In the genomic region with DNA sequence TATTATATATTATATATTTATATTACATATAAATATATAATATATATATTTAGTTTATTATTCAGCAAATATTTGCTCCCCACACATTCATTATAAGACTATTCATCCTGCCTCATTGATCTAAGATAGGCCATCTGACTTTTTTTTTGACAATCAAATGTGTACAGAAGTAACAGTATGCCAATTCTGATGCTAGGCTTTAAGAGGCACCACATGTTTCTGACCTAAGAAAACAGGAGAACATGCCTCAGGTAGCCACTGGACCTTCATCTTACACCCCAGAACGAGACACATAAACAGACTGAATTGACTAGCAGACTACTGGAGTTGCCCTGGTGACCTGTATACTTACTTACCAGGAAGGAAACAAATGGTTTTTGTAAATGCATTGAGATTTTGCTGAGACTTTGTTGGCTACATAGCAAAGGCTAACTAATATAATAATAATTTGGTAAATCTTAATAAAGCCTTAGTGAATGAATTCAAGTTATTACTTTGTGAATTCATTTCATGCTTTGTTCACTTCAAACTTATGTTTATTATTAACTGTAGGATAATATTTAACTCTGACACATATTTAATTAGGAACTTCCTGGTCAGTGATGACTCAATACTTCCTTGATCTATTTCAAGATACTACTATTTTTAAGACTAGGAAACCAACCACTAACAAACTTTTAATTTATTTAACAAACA, we compare ENCODE assay signal across 8 cellular contexts. TPM values are rescaled to one million over a fixed set of nuclear protein-coding genes. Genes with fewer than 3 reads are reported as not detected.
DNase-seq lines count a peak whose midpoint lies in the region; ATAC-seq and TF ChIP-seq lines count a peak whose summit lies in the region.

No MANE protein-coding gene starts in this region.

- H3K9me3 Mint-ChIP-seq in activated T-cell treated with anti-CD3 and anti-CD28 coated beads, Interleukin-2, amount 50 U/mL, for 4 hours: no peaks in the 10 kb centered on the region

- no peaks in the 10 kb centered on the region for H3K9me3 ChIP-seq in colonic mucosa
- no peaks in the 10 kb centered on the region for H3K9me3 ChIP-seq in effector memory CD4-positive, alpha-beta T cell (ENCODE audit: control insufficient read depth, low read length)

- intact Hi-C loops in colonic mucosa (cut with DNase I): no loop called here

- no peaks in the 10 kb centered on the region for H3K36me3 Mint-ChIP-seq in activated T-cell treated with anti-CD3 and anti-CD28 coated beads, Interleukin-2, amount 50 U/mL, for 4 hours (ENCODE audit: insufficient read depth)

- peak overlapping the region; percentile 7 for H3K27ac ChIP-seq in colonic mucosa
- H3K27ac ChIP-seq in effector memory CD4-positive, alpha-beta T cell (ENCODE audit: insufficient read depth, low read length, poor library complexity, severe bottlenecking): no peak overlapping the region

- DNase-seq in A172 (ENCODE audit: low spot score) (peak; percentile 33), colonic mucosa (no peak), T-helper 1 cell (no peak)
- DNase-seq in effector memory CD4-positive, alpha-beta T cell: no peak
- no peak for DNase-seq in activated T-cell treated with anti-CD3 and anti-CD28 coated beads, Interleukin-2, amount 50 U/mL, for 4 hours
- DNase-seq in stimulated activated naive CD4-positive, alpha-beta T cell treated with Interleukin-2 at 50 U/mL for 16 hours (lab: John Stamatoyannopoulos, UW): no peak

- no peaks in the 10 kb centered on the region for H3K36me3 ChIP-seq in colonic mucosa
- no peaks in the 10 kb centered on the region for H3K36me3 ChIP-seq in effector memory CD4-positive, alpha-beta T cell (ENCODE audit: control insufficient read depth, insufficient read depth, low read length)

- peak overlapping the region in 1 of 2 donors; percentile 9 for H3K9ac ChIP-seq in colonic mucosa (ENCODE audit: low read depth in 2 of 2, low read length in 2 of 2)

- peaks cover 4% of the 10 kb centered on the region for H3K27me3 Mint-ChIP-seq in activated T-cell treated with anti-CD3 and anti-CD28 coated beads, Interleukin-2, amount 50 U/mL, for 4 hours (ENCODE audit: low read depth)

- peak; percentile 81 for ATAC-seq in GM19397 (IDR thresholded peaks at IDR 0.05; ENCODE audit: unreplicated experiment)
- peak; percentile 86 for ATAC-seq in HG03280 (IDR thresholded peaks at IDR 0.05; ENCODE audit: unreplicated experiment)
- ATAC-seq in activated T-cell treated with anti-CD3 and anti-CD28 coated beads, Interleukin-2, amount 50 U/mL, for 4 hours: no peak

- H3K4me1 Mint-ChIP-seq in activated T-cell treated with anti-CD3 and anti-CD28 coated beads, Interleukin-2, amount 50 U/mL, for 4 hours (ENCODE audit: low read depth): no peaks in the 10 kb centered on the region

- no peak overlapping the region for H3K4me3 ChIP-seq in colonic mucosa
- no peak overlapping the region for H3K4me3 ChIP-seq in effector memory CD4-positive, alpha-beta T cell (ENCODE audit: insufficient read depth, low read depth, low read length, poor library complexity, severe bottlenecking)

- no peaks in the 10 kb centered on the region for H3K27me3 ChIP-seq in colonic mucosa
- H3K27me3 ChIP-seq in effector memory CD4-positive, alpha-beta T cell (replicated peaks; ENCODE audit: control insufficient read depth, insufficient read depth, low read length, poor library complexity, severe bottlenecking): no peaks in the 10 kb centered on the region

- no peaks in the 10 kb centered on the region for H3K4me1 ChIP-seq in colonic mucosa
- no peaks in the 10 kb centered on the region for H3K4me1 ChIP-seq in effector memory CD4-positive, alpha-beta T cell (ENCODE audit: control insufficient read depth, insufficient read depth, low read length, poor library complexity, severe bottlenecking)

- H3K4me3 Mint-ChIP-seq in activated T-cell treated with anti-CD3 and anti-CD28 coated beads, Interleukin-2, amount 50 U/mL, for 4 hours: no peak overlapping the region

- no peak for TF ChIP-seq CTCF in colonic mucosa (IDR thresholded peaks at IDR 0.05)

RNA-seq across cellular contexts. Expression of a gene that starts 13.4 kb away (rescaled TPM):
- total RNA-seq in A172 (2014; rRNA removed; shearing (Covaris generic)): 9.4 and 10.0 TPM in 2 replicates
- 10 to 100 TPM; 72.3 to 80.9 TPM for total RNA-seq in colonic mucosa
- 1 to 10 TPM in 1 of 3 donors, under 1 TPM in 2; 0.71 to 1.0 (median 0.92) TPM for total RNA-seq in activated T-cell treated with anti-CD3 and anti-CD28 coated beads, Interleukin-2, amount 50 U/mL, for 4 hours

Comparison
In these comparisons a context has a peak if more than half of its experiments do, and no peak if none do; other contexts are left out.
1. ATAC-seq: peak in GM19397 (single experiment) and HG03280 (single experiment); none in activated T-cell treated with anti-CD3 and anti-CD28 coated beads, Interleukin-2, amount 50 U/mL, for 4 hours (0 of 2).